28 cellular contexts compared by ENCODE assay signal in the genomic region with DNA sequence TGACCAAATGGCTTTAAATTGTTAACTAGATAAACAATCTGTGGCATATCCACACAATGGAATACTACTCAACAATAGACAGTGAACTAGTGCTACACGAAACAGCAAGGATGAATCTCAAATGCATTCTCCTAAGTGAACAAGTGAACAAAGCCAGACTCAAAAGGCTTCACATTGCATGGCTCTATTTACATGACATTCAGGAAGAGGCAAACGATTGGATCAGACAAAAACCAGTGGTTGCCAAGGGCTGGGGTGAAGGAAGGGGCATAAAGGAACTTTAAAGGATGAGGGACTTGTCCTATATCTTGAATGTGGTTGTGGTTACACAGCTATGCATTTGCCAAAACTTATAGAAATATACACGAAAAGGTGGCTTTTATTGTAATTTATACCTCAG.
"Had no signal": no experiment of that assay in that cellular context is flagged by ENCODE, and none has a peak within 500 bp of the region (broad histone marks: within the 10 kb centered on the region; RNA-seq: fewer than 3 reads in every experiment).

No MANE protein-coding gene starts in this region.

- ATAC-seq: left cardiac atrium; left lobe of liver; lower lobe of right lung; naive thymus-derived CD8-positive, alpha-beta T cell; sciatic nerve; stimulated activated naive B cell treated with anti-CD40 and anti-IgM and Interleukin-4, amounts not matched to agents 10 μg/mL and 1 μg/mL and 100 μg/mL, for 72 hours; stimulated activated naive CD8-positive, alpha-beta T cell treated with anti-CD3 and anti-CD28 coated beads, Interleukin-15, Interleukin-2, amounts not matched to agents 100 U/mL and 50 U/mL, for 24 hours had no signal

- H3K27ac Mint-ChIP-seq: naive thymus-derived CD8-positive, alpha-beta T cell; nephron progenitor cell; neural progenitor cell; stimulated activated naive B cell treated with anti-CD40 and anti-IgM and Interleukin-4, amounts not matched to agents 10 μg/mL and 1 μg/mL and 100 μg/mL, for 72 hours had no signal

- H3K27me3 Mint-ChIP-seq: stimulated activated naive B cell treated with anti-CD40 and anti-IgM and Interleukin-4, amounts not matched to agents 10 μg/mL and 1 μg/mL and 100 μg/mL, for 72 hours had no signal

- DNase-seq: kidney glomerular epithelial cell; left cardiac atrium; lower lobe of right lung; mammary epithelial cell; mesenchymal stem cell; naive thymus-derived CD8-positive, alpha-beta T cell; nephron progenitor cell; occipital lobe; stimulated activated CD4-positive, alpha-beta T cell treated with anti-CD3 and anti-CD28 coated beads, Interleukin-12 subunit alpha, Interleukin-12 subunit beta, amount 100 ng/mL, for 4 hours; stimulated activated CD4-positive, alpha-beta T cell treated with anti-CD3 and anti-CD28 coated beads, Interleukin-15, amount 100 ng/mL, for 24 hours; stimulated activated CD4-positive, alpha-beta T cell treated with anti-CD3 and anti-CD28 coated beads, Interleukin-2, amount 100 ng/mL, for 24 hours; stimulated activated CD4-positive, alpha-beta T cell treated with anti-CD3 and anti-CD28 coated beads, Interleukin-4, amount 100 ng/mL, for 1 hour; stimulated activated naive B cell treated with anti-CD40 and anti-IgM and Interleukin-4, amounts not matched to agents 10 μg/mL and 1 μg/mL and 100 μg/mL, for 72 hours; stimulated activated naive CD8-positive, alpha-beta T cell treated with anti-CD3 and anti-CD28 coated beads, Interleukin-15, Interleukin-2, amounts not matched to agents 100 U/mL and 50 U/mL, for 24 hours; stomach; testis; thyroid gland; transverse colon; upper lobe of left lung had no signal

- H3K4me3 Mint-ChIP-seq: naive thymus-derived CD8-positive, alpha-beta T cell; nephron progenitor cell; neural progenitor cell; stimulated activated naive B cell treated with anti-CD40 and anti-IgM and Interleukin-4, amounts not matched to agents 10 μg/mL and 1 μg/mL and 100 μg/mL, for 72 hours had no signal

- H3K27me3 ChIP-seq: hepatocyte, neural progenitor cell, neutrophil, right atrium auricular region, testis, thyroid gland, upper lobe of left lung had no signal

- H3K79me2 ChIP-seq: hepatocyte, parathyroid adenoma had no signal

- H3K36me3 ChIP-seq: lower lobe of right lung, neural progenitor cell, neutrophil, right atrium auricular region, stomach, thyroid gland, transverse colon, upper lobe of left lung had no signal

- H3K27ac ChIP-seq: hepatocyte, lower lobe of right lung, neural progenitor cell, neutrophil, parathyroid adenoma, right atrium auricular region, skin epidermis, stomach, testis, thyroid gland, transverse colon, upper lobe of left lung had no signal

- H3K36me3 Mint-ChIP-seq: naive thymus-derived CD8-positive, alpha-beta T cell; neural progenitor cell had no signal

- H2AFZ ChIP-seq: hepatocyte, neural progenitor cell, parathyroid adenoma had no signal

- H3K4me1 ChIP-seq: lower lobe of right lung, neural progenitor cell, parathyroid adenoma, right atrium auricular region, testis, thyroid gland had no signal

- H3K9me3 Mint-ChIP-seq: neural progenitor cell had no signal

- H3K4me1 Mint-ChIP-seq: nephron progenitor cell, neural progenitor cell had no signal

- FAIRE-seq: keratinocyte had no signal

- H3K9me3 ChIP-seq: lower lobe of right lung, neutrophil, right atrium auricular region, stomach, testis, thyroid gland, transverse colon, upper lobe of left lung had no signal

- H3K4me3 ChIP-seq: hepatocyte, lower lobe of right lung, neural progenitor cell, right atrium auricular region, skin epidermis, stomach, testis, thyroid gland, transverse colon, upper lobe of left lung had no signal

- H3K4me2 ChIP-seq: hepatocyte, neural progenitor cell had no signal
